Comparison of ENCODE assay signal across 8 cellular contexts in the genomic region with DNA sequence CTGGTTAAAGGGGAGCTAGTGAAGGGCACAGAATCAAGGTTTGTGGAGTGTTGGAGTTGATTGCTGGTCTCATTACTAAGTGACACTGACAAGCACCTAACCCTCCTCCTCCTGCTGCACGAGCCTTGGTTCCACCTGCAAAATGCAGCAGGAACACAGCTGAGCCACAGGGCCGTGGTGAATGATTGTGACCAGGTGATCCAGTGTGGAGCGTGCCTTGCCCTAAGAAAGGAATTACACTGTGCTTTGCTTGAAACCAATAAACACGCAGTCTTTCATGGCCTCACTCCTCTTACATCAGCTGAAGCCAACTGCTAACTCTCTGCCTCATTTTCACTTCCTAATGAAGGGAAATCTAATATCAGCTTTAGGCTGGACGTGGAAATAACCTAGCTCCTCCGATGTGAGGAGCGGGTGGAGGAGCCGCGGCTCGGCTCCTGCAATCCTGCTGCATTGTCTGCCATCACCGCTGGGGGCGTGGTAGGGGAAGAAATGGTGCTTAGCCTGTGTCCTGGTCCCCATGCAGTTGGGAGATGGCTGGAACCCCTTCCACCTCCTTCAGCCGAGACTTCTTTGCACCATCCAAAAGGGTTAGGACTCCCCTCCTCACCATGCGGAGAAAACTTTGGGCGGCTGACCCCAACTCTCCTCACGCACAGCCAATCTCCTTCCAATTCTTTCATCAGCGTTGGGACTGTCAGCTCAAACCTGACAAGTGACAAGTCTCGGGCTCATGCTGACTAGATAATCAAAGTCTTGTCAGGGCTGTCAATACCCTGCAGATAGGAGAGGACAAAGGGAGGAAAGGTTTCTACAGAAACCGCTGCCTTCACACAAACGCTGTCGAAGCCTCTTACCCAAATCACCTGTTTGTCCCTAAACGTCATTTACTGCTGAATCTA.
DNase-seq lines count a peak whose midpoint lies in the region; ATAC-seq, FAIRE-seq and TF ChIP-seq lines count a peak whose summit lies in the region.
"Had no signal": no experiment of that assay in that cellular context is flagged by ENCODE, and none has a peak within 500 bp of the region (broad histone marks: within the 10 kb centered on the region; RNA-seq: fewer than 3 reads in every experiment).

No MANE protein-coding gene starts in this region.

- ATAC-seq in left lung: peak; percentile 79
- ATAC-seq: T-cell had no signal

- no peak overlapping the region for H3K9ac ChIP-seq in NT2/D1 (ENCODE audit: insufficient read length, low read depth)

- intact Hi-C loops in breast epithelium (cut with DNase I; ENCODE audit: low total_unique reads) (no loop called here), left lung (cut with DNase I) (no loop called here), testis (cut with DNase I; ENCODE audit: low total_unique reads) (no loop called here)

- H3K36me3 ChIP-seq in NT2/D1 (ENCODE audit: insufficient read depth, insufficient read length, low read length) (no peaks in the 10 kb centered on the region), breast epithelium (no peaks in the 10 kb centered on the region), left lung (no peaks in the 10 kb centered on the region), testis (ENCODE audit: low read depth, missing control alignments) (no peaks in the 10 kb centered on the region)

- H3K9me3 ChIP-seq in NT2/D1 (ENCODE audit: insufficient read depth, low read length) (no peaks in the 10 kb centered on the region), breast epithelium (no peaks in the 10 kb centered on the region), left lung (no peaks in the 10 kb centered on the region), testis (no peaks in the 10 kb centered on the region)

- FAIRE-seq in GM19239 (lab: Jason Lieb, UNC): no peak

- H3K4me1 ChIP-seq in NT2/D1 (ENCODE audit: insufficient read depth, insufficient read length): no peaks in the 10 kb centered on the region
- no peaks in the 10 kb centered on the region for H3K4me1 ChIP-seq in breast epithelium
- H3K4me1 ChIP-seq in left lung: no peaks in the 10 kb centered on the region
- no peaks in the 10 kb centered on the region for H3K4me1 ChIP-seq in testis

- 49 to 54% methylated on average over 21 to 22 of the region's 22 CpGs for WGBS in testis, 2 donors

- H3K4me3 ChIP-seq in NT2/D1 (ENCODE audit: insufficient read length, low read depth) (no peak overlapping the region), breast epithelium (no peak overlapping the region), left lung (no peak overlapping the region), testis (no peak overlapping the region)

- H3K27me3 ChIP-seq in NT2/D1 (ENCODE audit: insufficient read depth, insufficient read length) (peaks cover 14% of the 10 kb centered on the region), breast epithelium (peaks cover 0 to 23% of the 10 kb centered on the region in 2 donors), left lung (peaks cover 7 to 12% of the 10 kb centered on the region in 2 donors), testis (no peaks in the 10 kb centered on the region)

- peak in 2 of 3 donors; percentile 33 to 57 for TF ChIP-seq CTCF in breast epithelium (IDR thresholded peaks at IDR 0.05)
- peak; percentile 60 to 66 for TF ChIP-seq CTCF in left lung (IDR thresholded peaks at IDR 0.05)
- peak in 2 of 3 experiments; percentile 49 to 62 for TF ChIP-seq CTCF in testis (IDR thresholded peaks at IDR 0.05)

- TF ChIP-seq POLR2A in breast epithelium (IDR thresholded peaks at IDR 0.05) (no peak), testis (IDR thresholded peaks at IDR 0.05) (no peak)

- H3K27ac ChIP-seq in breast epithelium (no peak overlapping the region), left lung (no peak overlapping the region), testis (no peak overlapping the region)

- DNase-seq in GM19239 (ENCODE audit: insufficient read length, low spot score): peak; percentile 16
- DNase-seq in NT2/D1 (ENCODE audit: low read depth, low spot score): peak; percentile 23
- no peak for DNase-seq in breast epithelium (ENCODE audit: low spot score in 2 of 2)
- DNase-seq in left lung: peak in 1 of 2 donors; percentile 42
- DNase-seq in testis: peak; percentile 75
- no peak for DNase-seq in NCI-H510A treated with DMSO at 0.1 percent for 48 hours (lab: John Stamatoyannopoulos, UW)
- no peak for DNase-seq in A172 (ENCODE audit: low spot score)

Comparison
In these comparisons a context has a peak if more than half of its experiments do, and no peak if none do; other contexts are left out.
1. DNase-seq: peak in GM19239 (single experiment), NT2/D1 (single experiment) and testis (single experiment); none in breast epithelium (0 of 2), NCI-H510A treated with DMSO at 0.1 percent for 48 hours (single experiment) and A172 (single experiment).
2. Peak in every context shown above with its lines, with median percentiles within 50 percentile points of each other: CTCF ChIP-seq.